8 cellular contexts compared by ENCODE assay signal in genomic region chr1:167663002-167663772, GRCh38. TPM values are rescaled to one million over a fixed set of nuclear protein-coding genes. Genes with fewer than 3 reads are reported as not detected.
DNase-seq lines count a peak whose midpoint lies in the region; ATAC-seq lines count a peak whose summit lies in the region.

No MANE protein-coding gene starts in this region.

- intact Hi-C loops in dendritic cell treated with granulocyte-macrophage colony-stimulating factor and Interleukin-4, amounts not matched to agents 40 ng/mL and 50 ng/mL, for 4 days (cut with micrococcal nuclease) = no loop called here

- H3K36me3 Mint-ChIP-seq in dendritic cell treated with granulocyte-macrophage colony-stimulating factor and Interleukin-4, amounts not matched to agents 40 ng/mL and 50 ng/mL, for 4 days (ENCODE audit: low read depth) = peaks cover 51% of the 10 kb centered on the region
- peaks cover 34 to 38% of the 10 kb centered on the region in 2 donors for H3K36me3 Mint-ChIP-seq in naive B cell

- no peaks in the 10 kb centered on the region for H3K27me3 Mint-ChIP-seq in dendritic cell treated with granulocyte-macrophage colony-stimulating factor and Interleukin-4, amounts not matched to agents 40 ng/mL and 50 ng/mL, for 4 days
- no peaks in the 10 kb centered on the region for H3K27me3 Mint-ChIP-seq in naive B cell

- ATAC-seq in HG03432 (IDR thresholded peaks at IDR 0.05; ENCODE audit: unreplicated experiment) = peak; percentile 78
- ATAC-seq in naive B cell (ENCODE audit: low read depth in 2 of 2) = no peak
- ATAC-seq in GM18858 (IDR thresholded peaks at IDR 0.05; ENCODE audit: unreplicated experiment) = no peak

- peak overlapping the region; percentile 51 for H3K4me3 Mint-ChIP-seq in dendritic cell treated with granulocyte-macrophage colony-stimulating factor and Interleukin-4, amounts not matched to agents 40 ng/mL and 50 ng/mL, for 4 days
- peak overlapping the region in 3 of 8 donors; percentile 57 to 80 (median 59) for H3K4me3 Mint-ChIP-seq in naive B cell

- peaks cover 81% of the 10 kb centered on the region for H3K4me1 Mint-ChIP-seq in dendritic cell treated with granulocyte-macrophage colony-stimulating factor and Interleukin-4, amounts not matched to agents 40 ng/mL and 50 ng/mL, for 4 days (ENCODE audit: low read depth)
- H3K4me1 Mint-ChIP-seq in naive B cell = peaks cover 75 to 99% (median 98%) of the 10 kb centered on the region in 3 donors

- no peaks in the 10 kb centered on the region for H3K9me3 Mint-ChIP-seq in dendritic cell treated with granulocyte-macrophage colony-stimulating factor and Interleukin-4, amounts not matched to agents 40 ng/mL and 50 ng/mL, for 4 days
- no peaks in the 10 kb centered on the region for H3K9me3 Mint-ChIP-seq in naive B cell

- H3K27ac Mint-ChIP-seq in dendritic cell treated with granulocyte-macrophage colony-stimulating factor and Interleukin-4, amounts not matched to agents 40 ng/mL and 50 ng/mL, for 4 days = peak overlapping the region; percentile 30
- H3K27ac Mint-ChIP-seq in naive B cell = peak overlapping the region; percentile 66 to 88 (median 80)

- DNase-seq in DMS79 (lab: John Stamatoyannopoulos, UW) (peak; percentile 6), DMS79 treated with DMSO at 0.1 percent for 48 hours (lab: John Stamatoyannopoulos, UW) (no peak), naive B cell (no peak), SKM-1 treated with dmso at 0.1 percent for 144 hours (lab: John Stamatoyannopoulos, UW; ENCODE audit: unreplicated experiment) (no peak), SIG-M5 treated with dmso at 0.1 percent for 504 hours (lab: John Stamatoyannopoulos, UW; ENCODE audit: unreplicated experiment) (no peak)

RNA-seq across cellular contexts. Expression of gene RCSD1, which starts 33.2 kb away (rescaled TPM):
- polyA plus RNA-seq in naive B cell (ENCODE audit: low read depth in 6 of 6) = 100 to 1,000 TPM; 273 to 418 (median 333) TPM

RNA-seq across cellular contexts. Expression of gene MPZL1, which starts 58.6 kb away (rescaled TPM):
- 10 to 100 TPM; 23.5 to 64.2 (median 29.7) TPM for polyA plus RNA-seq in naive B cell (ENCODE audit: low read depth in 6 of 6)
